17 cellular contexts compared by ENCODE assay signal in the genomic region with DNA sequence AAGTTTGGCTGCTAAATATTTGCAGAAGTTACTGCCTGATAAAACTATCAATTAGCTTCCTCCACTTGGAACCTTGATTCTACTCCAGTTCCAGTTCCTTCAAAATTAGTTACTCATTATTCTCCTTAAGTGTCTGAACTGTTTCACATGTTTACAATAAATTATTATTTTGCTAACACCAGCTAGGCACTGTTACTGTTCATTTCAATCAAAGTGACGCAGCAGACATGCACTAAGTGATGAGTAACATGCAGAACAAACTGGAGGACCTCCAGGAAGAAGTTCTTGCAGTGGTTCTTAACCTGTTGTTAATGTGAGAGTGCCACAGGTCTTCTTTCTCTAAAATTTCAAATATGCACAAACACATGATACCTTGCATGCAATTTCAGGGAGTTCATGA.
A peak's percentile ranks its signal among the peaks of the same experiment; 100 is the strongest.
DNase-seq lines count a peak whose midpoint lies in the region; ATAC-seq, FAIRE-seq and TF ChIP-seq lines count a peak whose summit lies in the region.
"Had no signal": no experiment of that assay in that cellular context is flagged by ENCODE, and none has a peak within 500 bp of the region (broad histone marks: within the 10 kb centered on the region; RNA-seq: fewer than 3 reads in every experiment).

No MANE protein-coding gene starts in this region.

- H3K27me3 ChIP-seq in bronchial epithelial cell (ENCODE audit: control insufficient read depth, insufficient read depth, low read length) (no peaks in the 10 kb centered on the region), neural progenitor cell (no peaks in the 10 kb centered on the region), prostate gland (replicated peaks; ENCODE audit: insufficient read depth) (no peaks in the 10 kb centered on the region)

- H3K9me3 Mint-ChIP-seq in neural progenitor cell: no peaks in the 10 kb centered on the region

- H3K4me1 Mint-ChIP-seq in neural progenitor cell: peaks cover 3% of the 10 kb centered on the region

- no peak for FAIRE-seq in bronchial epithelial cell (lab: Jason Lieb, UNC)
- FAIRE-seq: A204.1, H1 had no signal

- ATAC-seq in HG02885 (IDR thresholded peaks at IDR 0.05; ENCODE audit: poor library complexity, unreplicated experiment): no peak
- ATAC-seq: Panc1 had no signal

- intact Hi-C loops in prostate gland (cut with DNase I): no loop called here

- no peaks in the 10 kb centered on the region for H3K27me3 Mint-ChIP-seq in neural progenitor cell (ENCODE audit: insufficient read depth, low read depth)

- H3F3A ChIP-seq in neural progenitor cell (ENCODE audit: low read depth): no peaks in the 10 kb centered on the region

- H3K27ac ChIP-seq in neural progenitor cell (no peak overlapping the region), prostate gland (no peak overlapping the region)
- H3K27ac ChIP-seq: C4-2B had no signal

- TF ChIP-seq POLR2A in prostate gland (IDR thresholded peaks at IDR 0.05): no peak

- H4K20me1 ChIP-seq in neural progenitor cell (ENCODE audit: low read depth): no peaks in the 10 kb centered on the region

- peak overlapping the region; percentile 74 for H2AFZ ChIP-seq in neural progenitor cell (replicated peaks)

- no peak for TF ChIP-seq CTCF in bronchial epithelial cell (IDR thresholded peaks at IDR 0.05; ENCODE audit: insufficient read depth, low read length, severe bottlenecking)
- no peak for TF ChIP-seq CTCF in neural progenitor cell (IDR thresholded peaks at IDR 0.05)
- TF ChIP-seq CTCF in prostate gland (IDR thresholded peaks at IDR 0.05): no peak

- WGBS in prostate gland: 81% methylated on average over 1 of the region's 1 CpG

- H3K4me1 ChIP-seq in neural progenitor cell: no peaks in the 10 kb centered on the region
- H3K4me1 ChIP-seq in prostate gland (replicated peaks): no peaks in the 10 kb centered on the region

- H3K79me2 ChIP-seq in neural progenitor cell (ENCODE audit: low read depth): no peaks in the 10 kb centered on the region

- no peak overlapping the region for H3K4me3 ChIP-seq in bronchial epithelial cell (ENCODE audit: low read depth, low read length)
- H3K4me3 ChIP-seq in neural progenitor cell: no peak overlapping the region
- no peak overlapping the region for H3K4me3 ChIP-seq in prostate gland

- H3K36me3 ChIP-seq in bronchial epithelial cell (ENCODE audit: control insufficient read depth, insufficient read depth, low read length) (no peaks in the 10 kb centered on the region), neural progenitor cell (no peaks in the 10 kb centered on the region), prostate gland (no peaks in the 10 kb centered on the region)

- no peak overlapping the region for H3K9ac ChIP-seq in neural progenitor cell

- DNase-seq in EH (ENCODE audit: low read depth): peak; percentile 50
- DNase-seq in RKO (ENCODE audit: low spot score): peak; percentile 75
- peak; percentile 68 for DNase-seq in bronchial epithelial cell (ENCODE audit: low read depth)
- no peak for DNase-seq in neural progenitor cell (ENCODE audit: low spot score)
- DNase-seq in stimulated activated CD4-positive, alpha-beta T cell treated with anti-CD3 and anti-CD28 coated beads, Interleukin-4, amount 100 ng/mL, for 1 hour: no peak
- DNase-seq in prostate gland (ENCODE audit: low spot score): no peak
- DNase-seq: COR-L47, NCI-H1105, NCI-H1694, NCI-H2227 treated with DMSO at 0.1 percent for 48 hours, NCI-H524 treated with DMSO at 0.1 percent for 48 hours, Right ventricle myocardium superior had no signal

- no peaks in the 10 kb centered on the region for H3K36me3 Mint-ChIP-seq in neural progenitor cell

- H3K27ac Mint-ChIP-seq in neural progenitor cell: no peak overlapping the region

- H3K9me3 ChIP-seq in neural progenitor cell (ENCODE audit: low read depth) (no peaks in the 10 kb centered on the region), prostate gland (no peaks in the 10 kb centered on the region)

- H3K4me2 ChIP-seq in neural progenitor cell: no peak overlapping the region

- no peak overlapping the region for H3K4me3 Mint-ChIP-seq in neural progenitor cell

Comparison
In these comparisons a context has a peak if more than half of its experiments do, and no peak if none do; other contexts are left out.
1. DNase-seq: peak in EH (single experiment), RKO (single experiment) and bronchial epithelial cell (single experiment); none in neural progenitor cell (single experiment), stimulated activated CD4-positive, alpha-beta T cell treated with anti-CD3 and anti-CD28 coated beads, Interleukin-4, amount 100 ng/mL, for 1 hour (single experiment) and prostate gland (single experiment).